In genomic region chr10:70508912-70509366, GRCh38 we compare ENCODE assay signal across 8 cellular contexts. TPM values are rescaled to one million over a fixed set of nuclear protein-coding genes. Genes with fewer than 3 reads are reported as not detected.
DNase-seq lines count a peak whose midpoint lies in the region; ATAC-seq and TF ChIP-seq lines count a peak whose summit lies in the region.

No MANE protein-coding gene starts in this region.

- H4K20me1 ChIP-seq in BLaER1 treated with 17β-estradiol and CSF1 and Interleukin-3, amounts not matched to agents 10 nM and 100 nM: peaks cover 0 to 36% (median 17%) of the 10 kb centered on the region in 11 experiments; a peak in 13 of 22 replicates

- peak; percentile 69 for DNase-seq in MG63
- DNase-seq in epidermal melanocyte (ENCODE audit: insufficient read length, low spot score): peak; percentile 36
- no peak for DNase-seq in ACHN

- peak overlapping the region in 10 of 11 experiments; percentile 39 to 90 (median 81); a peak in 20 of 22 replicates for H3K27ac ChIP-seq in BLaER1 treated with 17β-estradiol and CSF1 and Interleukin-3, amounts not matched to agents 10 nM and 100 nM

- TF ChIP-seq CTCF in nephron (IDR thresholded peaks at IDR 0.05; ENCODE audit: unreplicated experiment in 3 of 3): no peak

- no peaks in the 10 kb centered on the region for H3K36me3 Mint-ChIP-seq in nephron (ENCODE audit: low read depth)

- peaks cover 4% of the 10 kb centered on the region for H3K27me3 Mint-ChIP-seq in nephron (ENCODE audit: low read depth)

- H3K27me3 ChIP-seq in BLaER1 treated with 17β-estradiol and CSF1 and Interleukin-3, amounts not matched to agents 10 nM and 100 nM: no peaks in the 10 kb centered on the region
- H3K27me3 ChIP-seq in MG63: no peaks in the 10 kb centered on the region

- no peak overlapping the region for H3K4me3 Mint-ChIP-seq in nephron

- in situ Hi-C loops in ACHN (cut with HindIII; ENCODE audit: low pct_ligation_motif_present, low pct_unique_long_range_greater_than_20kb, low sequenced_read_pairs): no loop called here

- no peaks in the 10 kb centered on the region for H3K9me3 ChIP-seq in BLaER1 treated with 17β-estradiol and CSF1 and Interleukin-3, amounts not matched to agents 10 nM and 100 nM (replicated peaks in 1 of 11)
- no peaks in the 10 kb centered on the region for H3K9me3 ChIP-seq in MG63

- no peaks in the 10 kb centered on the region for H3K9me3 Mint-ChIP-seq in nephron

- H3K4me2 ChIP-seq in BLaER1 treated with 17β-estradiol and CSF1 and Interleukin-3, amounts not matched to agents 10 nM and 100 nM: peak overlapping the region; percentile 77 to 98 (median 94)

- peaks cover 56 to 100% (median 99%) of the 10 kb centered on the region in 10 experiments for H3K4me1 ChIP-seq in BLaER1 treated with 17β-estradiol and CSF1 and Interleukin-3, amounts not matched to agents 10 nM and 100 nM

- peaks cover 50% of the 10 kb centered on the region for H3K4me1 Mint-ChIP-seq in nephron

- H3K27ac Mint-ChIP-seq in nephron: peak overlapping the region; percentile 73 to 95 (median 92)

- 0 out of 22 replicates have a peak, but pooled peaks cover 0 to 5% (median 0%) of the 10 kb centered on the region in 11 experiments for H3K36me3 ChIP-seq in BLaER1 treated with 17β-estradiol and CSF1 and Interleukin-3, amounts not matched to agents 10 nM and 100 nM
- H3K36me3 ChIP-seq in MG63: no peaks in the 10 kb centered on the region

- no peak for ATAC-seq in GM19023 (IDR thresholded peaks at IDR 0.05; ENCODE audit: unreplicated experiment)
- ATAC-seq in GM19463 (IDR thresholded peaks at IDR 0.05; ENCODE audit: unreplicated experiment): no peak
- ATAC-seq in GM18907 (IDR thresholded peaks at IDR 0.05; ENCODE audit: unreplicated experiment): no peak

- peak overlapping the region in 10 of 11 experiments; percentile 2 to 78 (median 68); a peak in 19 of 22 replicates for H3K9ac ChIP-seq in BLaER1 treated with 17β-estradiol and CSF1 and Interleukin-3, amounts not matched to agents 10 nM and 100 nM

- H3K4me3 ChIP-seq in BLaER1 treated with 17β-estradiol and CSF1 and Interleukin-3, amounts not matched to agents 10 nM and 100 nM: peak overlapping the region in 8 of 10 experiments; percentile 14 to 54 (median 33); a peak in 12 of 20 replicates
- no peak overlapping the region for H3K4me3 ChIP-seq in MG63

RNA-seq across cellular contexts. Expression of gene PALD1, which starts 30.4 kb away (rescaled TPM):
- 5.3 and 7.8 TPM in 2 replicates for total RNA-seq in MG63 (2014; rRNA removed; shearing (Covaris generic); ENCODE audit: low replicate concordance)
